Comparison of ENCODE assay signal across 8 cellular contexts in genomic region chr19:57830071-57830602, GRCh38. TPM values are rescaled to one million over a fixed set of nuclear protein-coding genes. Genes with fewer than 3 reads are reported as not detected.
DNase-seq lines count a peak whose midpoint lies in the region; ATAC-seq, FAIRE-seq and TF ChIP-seq lines count a peak whose summit lies in the region.

Gene ZNF587B (plus strand): TSS chr19:57830299. CDS start chr19:57830529, 230 bp downstream.

- TF ChIP-seq EP300 in HepG2 (IDR thresholded peaks at IDR 0.05; ENCODE audit: low read depth in 2 of 2, low read length in 2 of 2) (no peak), HepG2 (CRISPR knock-in tag; IDR thresholded peaks at IDR 0.05; ENCODE audit: borderline replicate concordance) (no peak)

- no peak within 1 kb of the TSS for H3K4me3 ChIP-seq in HepG2 (replicated peaks in 1 of 3; ENCODE audit: insufficient read depth in 1 of 3, low read depth in 2 of 3, low read length in 3 of 3)

- no peak within 1 kb of the TSS; the same call in 1 of the 2 replicates for H3K9ac ChIP-seq in HepG2 (ENCODE audit: insufficient read depth, low read depth, low read length)

- peak; percentile 29 for ATAC-seq in effector memory CD8-positive, alpha-beta T cell (replicated peaks)
- peak; percentile 78 for ATAC-seq in HepG2
- no peak for ATAC-seq in HG02798 (IDR thresholded peaks at IDR 0.05; ENCODE audit: poor library complexity, unreplicated experiment)
- no peak for ATAC-seq in HG03460 (IDR thresholded peaks at IDR 0.05; ENCODE audit: unreplicated experiment)

- intact Hi-C loops in HepG2 (cut with micrococcal nuclease; ENCODE audit: unreplicated experiment) = no loop called here

- peaks cover 12 to 23% of the 10 kb centered on the region in 2 donors for H3K4me1 Mint-ChIP-seq in effector memory CD8-positive, alpha-beta T cell (ENCODE audit: low read depth in 2 of 2)

- H3K4me2 ChIP-seq in HepG2 (ENCODE audit: low read depth, low read length) = peak within 1 kb of the TSS; percentile 48

- peak; percentile 45 for DNase-seq in activated CD4-positive, CD25-positive, alpha-beta regulatory T cell treated with anti-CD3 and anti-CD28 coated beads, Interleukin-2, amount 50 U/mL, for 72 hours
- no peak for DNase-seq in activated CD4-positive, CD25-positive, alpha-beta regulatory T cell (lab: John Stamatoyannopoulos, UW)
- peak; percentile 58 for DNase-seq in activated CD4-positive, alpha-beta T cell treated with anti-CD3 and anti-CD28 coated beads for 48 hours
- DNase-seq in effector memory CD8-positive, alpha-beta T cell = peak in 1 of 3 experiments; percentile 23
- peak; percentile 47 for DNase-seq in HepG2 (ENCODE audit: low spot score)
- peak; percentile 26 for DNase-seq in stimulated activated CD4-positive, alpha-beta T cell treated with anti-CD3 and anti-CD28 coated beads, Interleukin-1b, Interleukin-23, amount 100 ng/mL, for 48 hours

- 77% methylated on average over 22 of the region's 22 CpGs for WGBS in HepG2 (ENCODE audit: low lambda C conversion rate)

- H3K36me3 ChIP-seq in HepG2 (replicated peaks in 1 of 2; ENCODE audit: control insufficient read depth in 1 of 2, insufficient read depth in 2 of 2, low read length in 2 of 2) = peaks cover 2 to 9% of the 10 kb centered on the region in 2 experiments; a peak in 1 of 5 replicates

- peaks cover 51% of the 10 kb centered on the region for H3K79me2 ChIP-seq in HepG2 (ENCODE audit: insufficient read depth, low read length)

- H3K27ac Mint-ChIP-seq in effector memory CD8-positive, alpha-beta T cell = peak within 1 kb of the TSS; percentile 55 to 86

- H3K27ac ChIP-seq in HepG2 (ENCODE audit: extremely low read length, insufficient read depth, low read length) = peak within 1 kb of the TSS; percentile 66

- H3K9me3 ChIP-seq in HepG2 (ENCODE audit: low read length) = no peaks in the 10 kb centered on the region

- no peaks in the 10 kb centered on the region for H3K9me3 Mint-ChIP-seq in effector memory CD8-positive, alpha-beta T cell

- peaks cover 10% of the 10 kb centered on the region for H3K36me3 Mint-ChIP-seq in effector memory CD8-positive, alpha-beta T cell (ENCODE audit: insufficient read depth)

- in situ Hi-C loops in HepG2 (cut with HindIII; ENCODE audit: extremely low pct_ligation_motif_present, low pct_unique_long_range_greater_than_20kb) = no loop called here

- H2AFZ ChIP-seq in HepG2 (ENCODE audit: low read length) = no peak within 1 kb of the TSS

- TF ChIP-seq RAD21 in HepG2 (CRISPR knock-in tag; IDR thresholded peaks at IDR 0.05) = 0 out of 2 replicates have a peak, but pooled peaks have one; percentile 47

- no TSS peak for BruUV-seq in HepG2 (replicated peaks; lab: Mats Ljungman, UMichigan)

- H3K4me1 ChIP-seq in HepG2 (ENCODE audit: insufficient read depth, low read length) = peaks cover 34% of the 10 kb centered on the region

- POLR2A ChIA-PET in HepG2 (lab: Yijun Ruan, JAX) = interaction anchor here (0.6 to 1.5 kb wide), 3 partner anchors 10 to 83 kb away, joined by 3 to 6 read pairs (median 4); partner anchors contain the start of gene ZNF776

- H3K27me3 Mint-ChIP-seq in effector memory CD8-positive, alpha-beta T cell = no peaks in the 10 kb centered on the region

- FAIRE-seq in HepG2 (lab: Jason Lieb, UNC) = peak; percentile 50

- H4K20me1 ChIP-seq in HepG2 (ENCODE audit: insufficient read depth, low read length) = peaks cover 3% of the 10 kb centered on the region; the same call in 1 of the 2 replicates

- H3K4me3 Mint-ChIP-seq in effector memory CD8-positive, alpha-beta T cell = no peak within 1 kb of the TSS

- CTCF ChIA-PET in HepG2 (lab: Yijun Ruan, JAX; ENCODE audit: low intra/inter-chr PET ratio, low total read pairs) = no interaction called here

- TF ChIP-seq POLR2A in HepG2 (IDR thresholded peaks at IDR 0.05; ENCODE audit: insufficient read depth in 1 of 2, low read depth in 2 of 2, low read length in 2 of 2) = no peak

- no peaks in the 10 kb centered on the region for H3K27me3 ChIP-seq in HepG2 (ENCODE audit: control insufficient read depth in 1 of 2, insufficient read depth in 2 of 2, low read length in 2 of 2)

- peak; percentile 72 for TF ChIP-seq CTCF in HepG2 (CRISPR knock-in tag; IDR thresholded peaks at IDR 0.05)

TF ChIP-seq in HepG2, 621 proteins besides CTCF, POLR2A, EP300 and RAD21 (continues in another document):
- TF ChIP-seq, protein P1, sequence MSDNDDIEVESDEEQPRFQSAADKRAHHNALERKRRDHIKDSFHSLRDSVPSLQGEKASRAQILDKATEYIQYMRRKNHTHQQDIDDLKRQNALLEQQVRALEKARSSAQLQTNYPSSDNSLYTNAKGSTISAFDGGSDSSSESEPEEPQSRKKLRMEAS (IDR thresholded peaks at IDR 0.05) = 0 out of 2 replicates have a peak, but pooled peaks have one; percentile 29
- TF ChIP-seq THAP9 (CRISPR knock-in tag; IDR thresholded peaks at IDR 0.05; ENCODE audit: borderline replicate concordance) = peak; percentile 21; the same call in 1 of the 2 replicates
- no peak for TF ChIP-seq ZNF451 (CRISPR knock-in tag; IDR thresholded peaks at IDR 0.05)
- peak; percentile 84 for TF ChIP-seq PPARG (CRISPR knock-in tag; conservative IDR thresholded peaks at IDR 0.05)
- 0 out of 2 replicates have a peak, but pooled peaks have one; percentile 23 for TF ChIP-seq RXRA (CRISPR knock-in tag; IDR thresholded peaks at IDR 0.05)
- no peak for TF ChIP-seq HNF4G (IDR thresholded peaks at IDR 0.05; ENCODE audit: borderline replicate concordance, low read depth, low read length)
- TF ChIP-seq HNF4G (CRISPR knock-in tag; IDR thresholded peaks at IDR 0.05; ENCODE audit: borderline replicate concordance, low read depth) = no peak
- peak; percentile 53 for TF ChIP-seq TEAD3 (CRISPR knock-in tag; optimal IDR thresholded peaks at IDR 0.05; ENCODE audit: borderline replicate concordance)
- TF ChIP-seq ZMYM4 (CRISPR knock-in tag; IDR thresholded peaks at IDR 0.05) = peak; percentile 77
- peak; percentile 49; the same call in 1 of the 2 replicates for TF ChIP-seq ELF1 (CRISPR knock-in tag; IDR thresholded peaks at IDR 0.05)
- TF ChIP-seq NCOR1 (IDR thresholded peaks at IDR 0.05; ENCODE audit: borderline replicate concordance, low read length) = no peak
- TF ChIP-seq ETV5 (CRISPR knock-in tag; IDR thresholded peaks at IDR 0.05; ENCODE audit: borderline replicate concordance) = peak; percentile 41; the same call in 1 of the 2 replicates
- peak; percentile 64; the same call in 1 of the 2 replicates for TF ChIP-seq ZNF280B (CRISPR knock-in tag; IDR thresholded peaks at IDR 0.05; ENCODE audit: borderline replicate concordance)

RNA-seq across cellular contexts. Expression of gene ZNF587B, which starts in this region (rescaled TPM):
- total RNA-seq in HepG2 (2016; rRNA removed; fragmentation: Illumina TruSeq; extraction: Trizol) = 29.9 and 33.6 TPM in 2 replicates
- total RNA-seq in HepG2 (2016; cell fraction: cytosol; rRNA removed; fragmentation: Illumina TruSeq; extraction: Trizol; ENCODE audit: low read depth) = 3.1 TPM in 2 replicates
- total RNA-seq in HepG2 (2016; cell fraction: insoluble cytoplasmic fraction; rRNA removed; fragmentation: Illumina TruSeq; extraction: Trizol) = 29.5 and 35.3 TPM in 2 replicates
- total RNA-seq in HepG2 (2016; cell fraction: membrane; rRNA removed; fragmentation: Illumina TruSeq; extraction: Trizol) = 14.9 and 16.5 TPM in 2 replicates
- total RNA-seq in HepG2 (2016; cell fraction: nucleus; rRNA removed; fragmentation: Illumina TruSeq; extraction: Trizol) = 33.7 and 36.4 TPM in 2 replicates
- polyA plus RNA-seq in HepG2 (2011; rRNA removed) = 4.3 and 5.2 TPM in 2 replicates
- 1.6 and 2.6 TPM in 2 replicates for polyA plus RNA-seq in HepG2 (2011; cell fraction: cytosol; rRNA removed)
- polyA plus RNA-seq in HepG2 (2011; cell fraction: nucleus; rRNA removed) = 10.7 and 10.9 TPM in 2 replicates
- 3.7 and 6.7 TPM in 2 replicates for polyA plus RNA-seq in HepG2 (2012)
- polyA plus RNA-seq in HepG2 (2016; cell fraction: cytosol; fragmentation: Illumina TruSeq; extraction: Trizol; ENCODE audit: low read depth) = 0.78 and 0.85 TPM in 2 replicates
- 9.0 and 9.2 TPM in 2 replicates for polyA plus RNA-seq in HepG2 (2016; cell fraction: insoluble cytoplasmic fraction; fragmentation: Illumina TruSeq; extraction: Trizol; ENCODE audit: low read depth)
- 3.8 and 3.9 TPM in 2 replicates for polyA plus RNA-seq in HepG2 (2016; cell fraction: membrane; fragmentation: Illumina TruSeq; extraction: Trizol; ENCODE audit: low read depth)
- polyA plus RNA-seq in HepG2 (2016; cell fraction: nucleus; fragmentation: Illumina TruSeq; extraction: Trizol; ENCODE audit: insufficient read depth, low read depth) = 27.7 and 29.1 TPM in 2 replicates
- 8.5 and 23.1 TPM in 2 replicates for polyA minus RNA-seq in HepG2 (2011; rRNA and poly(A)+ RNA removed; ENCODE audit: low replicate concordance)
- 6.0 and 6.3 TPM in 2 replicates for polyA minus RNA-seq in HepG2 (2011; cell fraction: cytosol; rRNA and poly(A)+ RNA removed)
- polyA minus RNA-seq in HepG2 (2011; cell fraction: nucleus; rRNA and poly(A)+ RNA removed) = 29.7 and 33.8 TPM in 2 replicates

Comparison
In these comparisons a context has a peak if more than half of its experiments do, and no peak if none do; other contexts are left out.
1. DNase-seq: peak in activated CD4-positive, CD25-positive, alpha-beta regulatory T cell treated with anti-CD3 and anti-CD28 coated beads, Interleukin-2, amount 50 U/mL, for 72 hours (single experiment), activated CD4-positive, alpha-beta T cell treated with anti-CD3 and anti-CD28 coated beads for 48 hours (single experiment), HepG2 (single experiment) and stimulated activated CD4-positive, alpha-beta T cell treated with anti-CD3 and anti-CD28 coated beads, Interleukin-1b, Interleukin-23, amount 100 ng/mL, for 48 hours (single experiment); none in activated CD4-positive, CD25-positive, alpha-beta regulatory T cell (0 of 4).
2. ATAC-seq: peak in effector memory CD8-positive, alpha-beta T cell (single experiment) and HepG2 (single experiment); none in HG02798 (single experiment) and HG03460 (single experiment).